In the genomic region with DNA sequence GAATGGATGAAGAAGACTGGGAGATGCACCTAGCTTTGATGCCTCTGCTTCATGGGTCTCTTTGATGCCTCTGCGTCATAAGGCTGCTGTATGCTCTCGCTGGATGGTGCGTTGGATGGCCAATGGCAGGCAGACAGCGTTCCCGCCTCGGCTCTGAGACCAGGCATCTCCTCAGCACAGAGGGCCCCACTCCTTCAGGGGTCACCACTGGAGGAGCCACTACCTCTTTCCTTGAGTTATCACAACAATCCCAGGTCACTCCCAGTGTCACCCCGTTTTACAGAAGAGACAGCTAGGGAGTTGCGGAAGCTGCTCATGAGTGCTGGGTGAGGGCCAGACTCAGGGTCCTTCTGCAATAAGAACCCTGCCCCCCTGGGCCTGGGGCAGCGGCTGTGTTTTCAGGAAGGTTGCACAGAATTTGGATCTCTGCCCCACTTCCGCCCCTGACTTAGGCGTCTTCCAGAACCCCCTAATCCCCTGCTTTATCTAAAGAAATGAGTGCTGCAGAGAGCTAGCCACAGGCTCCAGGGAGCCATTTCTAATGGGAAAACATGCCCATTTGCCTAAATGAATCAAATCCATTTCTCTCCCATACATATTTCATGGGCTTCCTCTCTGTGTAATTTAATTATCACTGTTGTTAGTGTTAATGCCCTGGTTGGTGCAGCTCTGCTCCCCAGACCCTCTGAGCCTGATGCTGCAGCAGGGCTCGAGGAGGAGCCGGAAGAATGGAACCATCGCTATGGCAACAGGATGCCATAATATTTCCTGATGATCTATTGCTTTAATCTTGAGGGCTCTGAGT, we compare ENCODE assay signal across 21 cellular contexts.
DNase-seq lines count a peak whose midpoint lies in the region; ATAC-seq, FAIRE-seq and TF ChIP-seq lines count a peak whose summit lies in the region.
"Had no signal": no experiment of that assay in that cellular context is flagged by ENCODE, and none has a peak within 500 bp of the region (broad histone marks: within the 10 kb centered on the region; RNA-seq: fewer than 3 reads in every experiment).

No MANE protein-coding gene starts in this region.

- H3K4me2 ChIP-seq in K562 (ENCODE audit: insufficient read depth, low read length) (no peak overlapping the region), neural progenitor cell (no peak overlapping the region)

- FAIRE-seq in K562 (lab: Jason Lieb, UNC) = no peak
- FAIRE-seq: GM12878 had no signal

- H3K36me3 Mint-ChIP-seq in neural progenitor cell = peaks cover 2% of the 10 kb centered on the region

- no peak overlapping the region for H3K4me3 ChIP-seq in left ventricle myocardium inferior
- H3K4me3 ChIP-seq in K562 = no peak overlapping the region
- H3K4me3 ChIP-seq in neural progenitor cell = no peak overlapping the region
- H3K4me3 ChIP-seq: GM12878, HAP-1, right lobe of liver had no signal

- no peak for TF ChIP-seq EP300 in K562 (IDR thresholded peaks at IDR 0.05; ENCODE audit: low read length)

- H4K20me1 ChIP-seq in K562 (replicated peaks; ENCODE audit: control insufficient read depth, insufficient read depth, low read length) (no peaks in the 10 kb centered on the region), neural progenitor cell (ENCODE audit: low read depth) (no peaks in the 10 kb centered on the region)

- 41% methylated on average over 14 of the region's 14 CpGs for WGBS in K562 (ENCODE audit: insufficient coverage, low coverage, missing lambda C conversion rate)

- H3K27ac ChIP-seq in left ventricle myocardium inferior (replicated peaks) (no peak overlapping the region), K562 (ENCODE audit: extremely low read depth, low read depth, low read length) (no peak overlapping the region), neural progenitor cell (no peak overlapping the region)
- H3K27ac ChIP-seq: right lobe of liver had no signal

- H3K27me3 ChIP-seq in left ventricle myocardium inferior (ENCODE audit: low read depth) (peaks cover 8% of the 10 kb centered on the region), K562 (ENCODE audit: control insufficient read depth in 2 of 2, insufficient read depth in 2 of 2, low read length in 2 of 2) (peaks cover 0 to 20% of the 10 kb centered on the region in 2 experiments; a peak in 2 of 5 replicates), neural progenitor cell (no peaks in the 10 kb centered on the region)
- H3K27me3 ChIP-seq: right lobe of liver had no signal

- H3K9me3 ChIP-seq in left ventricle myocardium inferior (replicated peaks) (no peaks in the 10 kb centered on the region), K562 (replicated peaks; ENCODE audit: control insufficient read depth, insufficient read depth, low read depth, low read length) (no peaks in the 10 kb centered on the region), neural progenitor cell (ENCODE audit: low read depth) (no peaks in the 10 kb centered on the region)
- H3K9me3 ChIP-seq: HAP-1, right lobe of liver had no signal

- H3K4me3 Mint-ChIP-seq in neural progenitor cell = no peak overlapping the region

- DNase-seq in cardiac septum (ENCODE audit: low spot score) (peak; percentile 68), left ventricle myocardium inferior (no peak), K562 (ENCODE audit: extremely low read depth in 1 of 4, low spot score in 3 of 4) (no peak), neural progenitor cell (ENCODE audit: low spot score) (peak; percentile 8), NCI-H345 (lab: John Stamatoyannopoulos, UW) (no peak), putamen (ENCODE audit: low spot score) (no peak), DMS79 (lab: John Stamatoyannopoulos, UW) (no peak)
- DNase-seq: ACHN; anterior cingulate cortex; cerebellar nuclear complex; DMS 273 treated with DMSO at 0.1 percent for 48 hours; effector memory CD4-positive, alpha-beta T cell; NCI-H146; nucleus accumbens; RPMI8226; stimulated activated naive CD8-positive, alpha-beta T cell treated with anti-CD3 and anti-CD28 coated beads, Interleukin-15, Interleukin-2, amounts not matched to agents 100 U/mL and 50 U/mL, for 24 hours; SW 1271 had no signal

- H3F3A ChIP-seq in neural progenitor cell (ENCODE audit: low read depth) = no peaks in the 10 kb centered on the region

- TF ChIP-seq CTCF in left ventricle myocardium inferior (IDR thresholded peaks at IDR 0.05; ENCODE audit: borderline replicate concordance) (no peak), K562 (IDR thresholded peaks at IDR 0.05 in 2 of 3, conservative IDR thresholded peaks at IDR 0.05 in 1 of 3; ENCODE audit: insufficient read depth in 2 of 3, low read depth in 1 of 3, low read length in 3 of 3) (no peak), neural progenitor cell (IDR thresholded peaks at IDR 0.05) (no peak)

- no peak for TF ChIP-seq POLR2A in K562 (conservative IDR thresholded peaks at IDR 0.05)

- H3K9ac ChIP-seq in K562 (ENCODE audit: insufficient read depth in 1 of 2, low read depth in 2 of 2, low read length in 2 of 2) = no peak overlapping the region
- H3K9ac ChIP-seq in neural progenitor cell = no peak overlapping the region

- CTCF ChIA-PET in K562 (lab: Yijun Ruan, JAX; ENCODE audit: low intra/inter-chr PET ratio) = no interaction called here

- no peaks in the 10 kb centered on the region for H3K9me1 ChIP-seq in K562 (ENCODE audit: control insufficient read depth, insufficient read depth, low read length)

- intact Hi-C loops in cardiac septum (cut with DNase I) (no loop called here), left ventricle myocardium inferior (cut with micrococcal nuclease) (no loop called here), K562 (cut with micrococcal nuclease) (no loop called here)

- peaks cover 19% of the 10 kb centered on the region for H3K27me3 Mint-ChIP-seq in neural progenitor cell (ENCODE audit: insufficient read depth, low read depth)

- no TSS peak for BruUV-seq in K562 (replicated peaks; lab: Mats Ljungman, UMichigan)

- no peaks in the 10 kb centered on the region for H3K79me2 ChIP-seq in K562 (ENCODE audit: control insufficient read depth, insufficient read depth, low read length)
- H3K79me2 ChIP-seq in neural progenitor cell (ENCODE audit: low read depth) = no peaks in the 10 kb centered on the region

- no peak for TF ChIP-seq RAD21 in K562 (CRISPR knock-in tag; conservative IDR thresholded peaks at IDR 0.05 in 1 of 2, IDR thresholded peaks at IDR 0.05 in 1 of 2)

- ATAC-seq in K562 (no peak), GM21786 (IDR thresholded peaks at IDR 0.05; ENCODE audit: unreplicated experiment) (no peak)
- ATAC-seq: GM12878; stimulated activated naive CD8-positive, alpha-beta T cell treated with anti-CD3 and anti-CD28 coated beads, Interleukin-15, Interleukin-2, amounts not matched to agents 100 U/mL and 50 U/mL, for 24 hours had no signal

- peaks cover 4% of the 10 kb centered on the region for H3K4me1 ChIP-seq in left ventricle myocardium inferior
- H3K4me1 ChIP-seq in K562 (replicated peaks in 1 of 2; ENCODE audit: control insufficient read depth in 2 of 2, insufficient read depth in 2 of 2, low read length in 2 of 2) = peaks cover 14 to 15% of the 10 kb centered on the region in 2 experiments
- H3K4me1 ChIP-seq in neural progenitor cell = peaks cover 6% of the 10 kb centered on the region
- H3K4me1 ChIP-seq: HAP-1 had no signal

- in situ Hi-C loops in K562 (cut with MboI) = no loop called here

- H3K27ac Mint-ChIP-seq in neural progenitor cell = peak overlapping the region; percentile 93

- peaks cover 13% of the 10 kb centered on the region for H3K9me3 Mint-ChIP-seq in neural progenitor cell

- POLR2A ChIA-PET in K562 (lab: Yijun Ruan, JAX) = interaction anchor here (0.7 to 1.2 kb wide), 2 partner anchors 12 to 136 kb away, joined by 3 to 4 read pairs; no protein-coding TSS in a partner anchor

- H3K4me1 Mint-ChIP-seq in neural progenitor cell = peaks cover 34% of the 10 kb centered on the region

- H3K36me3 ChIP-seq in left ventricle myocardium inferior = no peaks in the 10 kb centered on the region
- no peaks in the 10 kb centered on the region for H3K36me3 ChIP-seq in K562 (ENCODE audit: control insufficient read depth, insufficient read depth, low read length)
- H3K36me3 ChIP-seq in neural progenitor cell = no peaks in the 10 kb centered on the region
- H3K36me3 ChIP-seq: HAP-1, right lobe of liver had no signal

- H2AFZ ChIP-seq in K562 (ENCODE audit: low read depth, low read length) (no peak overlapping the region), neural progenitor cell (replicated peaks) (peak overlapping the region; percentile 37)

TF ChIP-seq in K562, 482 proteins besides CTCF, POLR2A, EP300 and RAD21:
- TF ChIP-seq ZFPM2 (CRISPR knock-in tag; IDR thresholded peaks at IDR 0.05) (no peak), RFX1 (IDR thresholded peaks at IDR 0.05) (peak; percentile 66)

Comparison
In these comparisons a context has a peak if more than half of its experiments do, and no peak if none do; other contexts are left out.
1. DNase-seq: peak in cardiac septum (single experiment) and neural progenitor cell (single experiment); none in left ventricle myocardium inferior (single experiment), K562 (0 of 4), NCI-H345 (single experiment), putamen (single experiment) and DMS79 (single experiment).